In the genomic region with DNA sequence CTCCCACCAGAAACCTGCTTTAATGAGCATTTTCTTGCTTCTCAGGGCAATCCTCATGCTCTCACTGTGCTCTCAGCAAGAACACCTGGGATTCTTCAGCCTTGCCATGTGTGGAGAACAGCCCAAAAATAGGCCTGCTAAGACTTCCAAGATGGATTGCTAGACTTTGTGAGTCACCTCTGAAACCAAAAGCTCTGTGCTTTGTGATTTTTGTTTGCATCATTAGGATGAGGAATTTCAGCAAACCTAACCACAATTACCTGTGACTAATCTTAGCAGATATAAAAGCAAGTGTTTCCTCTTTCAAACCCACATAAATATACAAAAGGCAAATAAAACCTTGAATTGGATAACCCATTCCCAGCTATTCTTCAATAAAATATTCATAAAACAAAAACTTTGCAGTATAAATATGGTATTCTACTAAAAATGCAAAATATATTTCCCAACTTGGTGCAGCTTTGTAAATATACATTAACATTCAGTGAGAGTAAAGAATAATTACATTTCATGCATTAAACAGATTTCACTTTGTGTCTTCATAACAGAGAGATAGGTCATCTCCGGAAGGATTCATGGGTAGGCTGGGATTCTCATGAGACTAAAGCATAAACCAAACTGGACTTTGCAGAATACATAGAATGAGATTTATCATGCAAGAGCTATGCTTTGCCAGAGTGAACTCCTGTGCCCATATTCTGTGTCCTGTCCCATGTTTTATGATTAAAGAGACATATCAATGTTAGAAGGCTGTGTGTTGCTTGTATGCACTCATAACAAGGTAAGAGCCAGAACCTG, we compare ENCODE assay signal across 1 cellular context.
TF ChIP-seq lines count a peak whose summit lies in the region.

No MANE protein-coding gene starts in this region.

TF ChIP-seq in HEK293, 187 proteins besides CTCF, POLR2A, EP300 and RAD21 (continued from another document and continues in another):
- TF ChIP-seq, protein P1, sequence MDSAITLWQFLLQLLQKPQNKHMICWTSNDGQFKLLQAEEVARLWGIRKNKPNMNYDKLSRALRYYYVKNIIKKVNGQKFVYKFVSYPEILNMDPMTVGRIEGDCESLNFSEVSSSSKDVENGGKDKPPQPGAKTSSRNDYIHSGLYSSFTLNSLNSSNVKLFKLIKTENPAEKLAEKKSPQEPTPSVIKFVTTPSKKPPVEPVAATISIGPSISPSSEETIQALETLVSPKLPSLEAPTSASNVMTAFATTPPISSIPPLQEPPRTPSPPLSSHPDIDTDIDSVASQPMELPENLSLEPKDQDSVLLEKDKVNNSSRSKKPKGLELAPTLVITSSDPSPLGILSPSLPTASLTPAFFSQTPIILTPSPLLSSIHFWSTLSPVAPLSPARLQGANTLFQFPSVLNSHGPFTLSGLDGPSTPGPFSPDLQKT (IDR thresholded peaks at IDR 0.05; ENCODE audit: borderline replicate concordance, low read depth, low read length): no peak
- TF ChIP-seq SP2 (tag by site-specific recombination; IDR thresholded peaks at IDR 0.05) (peak; percentile 12; the same call in 1 of the 2 replicates), ZNF362 (tag by site-specific recombination; IDR thresholded peaks at IDR 0.05) (peak; percentile 34; the same call in 1 of the 2 replicates), SCRT2 (tag by site-specific recombination; IDR thresholded peaks at IDR 0.05) (peak; percentile 43; the same call in 1 of the 2 replicates), PRDM1 (tag by site-specific recombination; IDR thresholded peaks at IDR 0.05) (peak; percentile 31; the same call in 1 of the 2 replicates), HOXA7 (CRISPR knock-in tag; IDR thresholded peaks at IDR 0.05; ENCODE audit: borderline replicate concordance) (no peak), GLI4 (tag by site-specific recombination; IDR thresholded peaks at IDR 0.05) (no peak), ZNF37A (tag by site-specific recombination; IDR thresholded peaks at IDR 0.05) (no peak), ZNF777 (tag by site-specific recombination; IDR thresholded peaks at IDR 0.05; ENCODE audit: borderline replicate concordance) (no peak), ZNF830 (tag by site-specific recombination; IDR thresholded peaks at IDR 0.05; ENCODE audit: low read depth) (no peak), ZNF513 (tag by site-specific recombination; IDR thresholded peaks at IDR 0.05) (no peak), ZSCAN16 (tag by site-specific recombination; IDR thresholded peaks at IDR 0.05) (no peak), ZNF843 (tag by site-specific recombination; IDR thresholded peaks at IDR 0.05) (peak; percentile 91), ZNF76 (tag by site-specific recombination; IDR thresholded peaks at IDR 0.05; ENCODE audit: borderline replicate concordance, low read depth) (no peak), ZSCAN23 (tag by site-specific recombination; IDR thresholded peaks at IDR 0.05) (no peak), BCL11B (tag by site-specific recombination; IDR thresholded peaks at IDR 0.05; ENCODE audit: low read depth) (no peak), TSHZ1 (tag by site-specific recombination; IDR thresholded peaks at IDR 0.05; ENCODE audit: borderline replicate concordance) (peak; percentile 93; the same call in 1 of the 2 replicates), KLF16 (tag by site-specific recombination; IDR thresholded peaks at IDR 0.05) (no peak), ZNF132 (tag by site-specific recombination; IDR thresholded peaks at IDR 0.05; ENCODE audit: borderline replicate concordance) (no peak), ZNF549 (tag by site-specific recombination; IDR thresholded peaks at IDR 0.05) (no peak; the same call in 1 of the 2 replicates), ZNF677 (tag by site-specific recombination; IDR thresholded peaks at IDR 0.05) (no peak), GLIS1 (tag by site-specific recombination; IDR thresholded peaks at IDR 0.05) (no peak), FEZF1 (tag by site-specific recombination; IDR thresholded peaks at IDR 0.05) (peak; percentile 74), MZF1 (tag by site-specific recombination; IDR thresholded peaks at IDR 0.05; ENCODE audit: borderline replicate concordance) (no peak), ZNF146 (tag by site-specific recombination; IDR thresholded peaks at IDR 0.05) (no peak)
- TF ChIP-seq, protein P2, sequence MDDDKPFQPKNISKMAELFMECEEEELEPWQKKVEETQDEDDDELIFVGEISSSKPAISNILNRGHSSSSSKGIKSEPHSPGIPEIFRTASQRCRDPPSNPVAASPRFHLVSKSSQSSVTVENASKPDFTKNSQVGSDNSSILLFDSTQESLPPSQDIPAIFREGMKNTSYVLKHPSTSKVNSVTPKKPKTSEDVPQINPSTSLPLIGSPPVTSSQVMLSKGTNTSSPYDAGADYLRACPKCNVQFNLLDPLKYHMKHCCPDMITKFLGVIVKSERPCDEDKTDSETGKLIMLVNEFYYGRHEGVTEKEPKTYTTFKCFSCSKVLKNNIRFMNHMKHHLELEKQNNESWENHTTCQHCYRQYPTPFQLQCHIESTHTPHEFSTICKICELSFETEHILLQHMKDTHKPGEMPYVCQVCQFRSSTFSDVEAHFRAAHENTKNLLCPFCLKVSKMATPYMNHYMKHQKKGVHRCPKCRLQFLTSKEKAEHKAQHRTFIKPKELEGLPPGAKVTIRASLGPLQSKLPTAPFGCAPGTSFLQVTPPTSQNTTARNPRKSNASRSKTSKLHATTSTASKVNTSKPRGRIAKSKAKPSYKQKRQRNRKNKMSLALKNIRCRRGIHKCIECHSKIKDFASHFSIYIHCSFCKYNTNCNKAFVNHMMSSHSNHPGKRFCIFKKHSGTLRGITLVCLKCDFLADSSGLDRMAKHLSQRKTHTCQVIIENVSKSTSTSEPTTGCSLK (tag by site-specific recombination; IDR thresholded peaks at IDR 0.05): no peak
- TF ChIP-seq, protein P3, sequence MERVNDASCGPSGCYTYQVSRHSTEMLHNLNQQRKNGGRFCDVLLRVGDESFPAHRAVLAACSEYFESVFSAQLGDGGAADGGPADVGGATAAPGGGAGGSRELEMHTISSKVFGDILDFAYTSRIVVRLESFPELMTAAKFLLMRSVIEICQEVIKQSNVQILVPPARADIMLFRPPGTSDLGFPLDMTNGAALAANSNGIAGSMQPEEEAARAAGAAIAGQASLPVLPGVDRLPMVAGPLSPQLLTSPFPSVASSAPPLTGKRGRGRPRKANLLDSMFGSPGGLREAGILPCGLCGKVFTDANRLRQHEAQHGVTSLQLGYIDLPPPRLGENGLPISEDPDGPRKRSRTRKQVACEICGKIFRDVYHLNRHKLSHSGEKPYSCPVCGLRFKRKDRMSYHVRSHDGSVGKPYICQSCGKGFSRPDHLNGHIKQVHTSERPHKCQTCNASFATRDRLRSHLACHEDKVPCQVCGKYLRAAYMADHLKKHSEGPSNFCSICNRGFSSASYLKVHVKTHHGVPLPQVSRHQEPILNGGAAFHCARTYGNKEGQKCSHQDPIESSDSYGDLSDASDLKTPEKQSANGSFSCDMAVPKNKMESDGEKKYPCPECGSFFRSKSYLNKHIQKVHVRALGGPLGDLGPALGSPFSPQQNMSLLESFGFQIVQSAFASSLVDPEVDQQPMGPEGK (tag by site-specific recombination; IDR thresholded peaks at IDR 0.05): no peak
- TF ChIP-seq, protein P4, sequence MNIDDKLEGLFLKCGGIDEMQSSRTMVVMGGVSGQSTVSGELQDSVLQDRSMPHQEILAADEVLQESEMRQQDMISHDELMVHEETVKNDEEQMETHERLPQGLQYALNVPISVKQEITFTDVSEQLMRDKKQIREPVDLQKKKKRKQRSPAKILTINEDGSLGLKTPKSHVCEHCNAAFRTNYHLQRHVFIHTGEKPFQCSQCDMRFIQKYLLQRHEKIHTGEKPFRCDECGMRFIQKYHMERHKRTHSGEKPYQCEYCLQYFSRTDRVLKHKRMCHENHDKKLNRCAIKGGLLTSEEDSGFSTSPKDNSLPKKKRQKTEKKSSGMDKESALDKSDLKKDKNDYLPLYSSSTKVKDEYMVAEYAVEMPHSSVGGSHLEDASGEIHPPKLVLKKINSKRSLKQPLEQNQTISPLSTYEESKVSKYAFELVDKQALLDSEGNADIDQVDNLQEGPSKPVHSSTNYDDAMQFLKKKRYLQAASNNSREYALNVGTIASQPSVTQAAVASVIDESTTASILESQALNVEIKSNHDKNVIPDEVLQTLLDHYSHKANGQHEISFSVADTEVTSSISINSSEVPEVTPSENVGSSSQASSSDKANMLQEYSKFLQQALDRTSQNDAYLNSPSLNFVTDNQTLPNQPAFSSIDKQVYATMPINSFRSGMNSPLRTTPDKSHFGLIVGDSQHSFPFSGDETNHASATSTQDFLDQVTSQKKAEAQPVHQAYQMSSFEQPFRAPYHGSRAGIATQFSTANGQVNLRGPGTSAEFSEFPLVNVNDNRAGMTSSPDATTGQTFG (tag by site-specific recombination; IDR thresholded peaks at IDR 0.05; ENCODE audit: borderline replicate concordance): no peak
- TF ChIP-seq, protein P5, sequence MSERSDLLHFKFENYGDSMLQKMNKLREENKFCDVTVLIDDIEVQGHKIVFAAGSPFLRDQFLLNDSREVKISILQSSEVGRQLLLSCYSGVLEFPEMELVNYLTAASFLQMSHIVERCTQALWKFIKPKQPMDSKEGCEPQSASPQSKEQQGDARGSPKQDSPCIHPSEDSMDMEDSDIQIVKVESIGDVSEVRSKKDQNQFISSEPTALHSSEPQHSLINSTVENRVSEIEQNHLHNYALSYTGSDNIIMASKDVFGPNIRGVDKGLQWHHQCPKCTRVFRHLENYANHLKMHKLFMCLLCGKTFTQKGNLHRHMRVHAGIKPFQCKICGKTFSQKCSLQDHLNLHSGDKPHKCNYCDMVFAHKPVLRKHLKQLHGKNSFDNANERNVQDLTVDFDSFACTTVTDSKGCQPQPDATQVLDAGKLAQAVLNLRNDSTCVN (tag by site-specific recombination; optimal IDR thresholded peaks at IDR 0.05): no peak
- TF ChIP-seq, protein P6, sequence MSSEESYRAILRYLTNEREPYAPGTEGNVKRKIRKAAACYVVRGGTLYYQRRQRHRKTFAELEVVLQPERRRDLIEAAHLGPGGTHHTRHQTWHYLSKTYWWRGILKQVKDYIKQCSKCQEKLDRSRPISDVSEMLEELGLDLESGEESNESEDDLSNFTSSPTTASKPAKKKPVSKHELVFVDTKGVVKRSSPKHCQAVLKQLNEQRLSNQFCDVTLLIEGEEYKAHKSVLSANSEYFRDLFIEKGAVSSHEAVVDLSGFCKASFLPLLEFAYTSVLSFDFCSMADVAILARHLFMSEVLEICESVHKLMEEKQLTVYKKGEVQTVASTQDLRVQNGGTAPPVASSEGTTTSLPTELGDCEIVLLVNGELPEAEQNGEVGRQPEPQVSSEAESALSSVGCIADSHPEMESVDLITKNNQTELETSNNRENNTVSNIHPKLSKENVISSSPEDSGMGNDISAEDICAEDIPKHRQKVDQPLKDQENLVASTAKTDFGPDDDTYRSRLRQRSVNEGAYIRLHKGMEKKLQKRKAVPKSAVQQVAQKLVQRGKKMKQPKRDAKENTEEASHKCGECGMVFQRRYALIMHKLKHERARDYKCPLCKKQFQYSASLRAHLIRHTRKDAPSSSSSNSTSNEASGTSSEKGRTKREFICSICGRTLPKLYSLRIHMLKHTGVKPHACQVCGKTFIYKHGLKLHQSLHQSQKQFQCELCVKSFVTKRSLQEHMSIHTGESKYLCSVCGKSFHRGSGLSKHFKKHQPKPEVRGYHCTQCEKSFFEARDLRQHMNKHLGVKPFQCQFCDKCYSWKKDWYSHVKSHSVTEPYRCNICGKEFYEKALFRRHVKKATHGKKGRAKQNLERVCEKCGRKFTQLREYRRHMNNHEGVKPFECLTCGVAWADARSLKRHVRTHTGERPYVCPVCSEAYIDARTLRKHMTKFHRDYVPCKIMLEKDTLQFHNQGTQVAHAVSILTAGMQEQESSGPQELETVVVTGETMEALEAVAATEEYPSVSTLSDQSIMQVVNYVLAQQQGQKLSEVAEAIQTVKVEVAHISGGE (tag by site-specific recombination; conservative IDR thresholded peaks at IDR 0.05; ENCODE audit: low read depth): no peak
